In the genomic region with DNA sequence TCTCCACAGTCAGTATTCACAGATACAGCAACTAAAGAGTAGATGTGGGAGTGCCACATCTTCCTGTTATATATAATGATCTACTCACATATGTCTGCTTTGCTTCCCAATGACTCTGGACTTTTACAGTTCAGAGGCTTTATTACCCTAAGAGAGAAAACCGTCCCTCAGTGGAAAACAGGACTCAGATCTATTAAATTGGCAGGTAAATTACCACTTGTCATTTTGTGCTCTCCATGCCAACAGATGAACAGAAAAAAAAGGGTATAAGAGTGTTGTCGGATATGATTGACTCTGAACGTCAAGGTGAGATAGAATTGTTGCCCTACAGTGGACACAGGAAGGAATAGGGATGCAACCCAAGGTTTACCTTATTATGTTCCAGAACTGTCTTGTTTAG, we compare ENCODE assay signal across 22 cellular contexts.
"Had no signal": no experiment of that assay in that cellular context is flagged by ENCODE, and none has a peak within 500 bp of the region (broad histone marks: within the 10 kb centered on the region; RNA-seq: fewer than 3 reads in every experiment).

No MANE protein-coding gene starts in this region.

- H3K27me3 ChIP-seq: dorsolateral prefrontal cortex, esophagus muscularis mucosa, foreskin keratinocyte, gastroesophageal sphincter, heart right ventricle, left lung had no signal

- H3K27ac ChIP-seq: coronary artery, dorsolateral prefrontal cortex, esophagus muscularis mucosa, foreskin keratinocyte, gastroesophageal sphincter, heart right ventricle, left lung, lower lobe of right lung had no signal

- H3K4me1 ChIP-seq: esophagus muscularis mucosa, foreskin keratinocyte, gastroesophageal sphincter, heart right ventricle, left lung, lower lobe of right lung had no signal

- DNase-seq: dermis blood vessel endothelial cell; dorsolateral prefrontal cortex; effector CD4-positive, alpha-beta T cell; effector memory CD4-positive, alpha-beta T cell; foreskin keratinocyte; head of caudate nucleus; heart right ventricle; hippocampal formation; immature natural killer cell; islet precursor cell; kidney; kidney glomerular epithelial cell; left colon; left lung; left ventricle myocardium superior; lower lobe of right lung; mesendoderm; midbrain; naive thymus-derived CD4-positive, alpha-beta T cell had no signal

- H3K4me3 ChIP-seq: coronary artery, dorsolateral prefrontal cortex, esophagus muscularis mucosa, gastroesophageal sphincter, heart right ventricle, left lung, lower lobe of right lung had no signal

- H3K9me3 ChIP-seq: esophagus muscularis mucosa, gastroesophageal sphincter, heart right ventricle, left lung, lower lobe of right lung had no signal

- H3K36me3 ChIP-seq: esophagus muscularis mucosa, gastroesophageal sphincter, heart right ventricle, left lung, lower lobe of right lung had no signal

- ATAC-seq: foreskin keratinocyte; gastroesophageal sphincter; heart right ventricle; left colon; left lung; left ventricle myocardium superior; lower lobe of right lung; naive thymus-derived CD4-positive, alpha-beta T cell had no signal
